1 cellular context compared by ENCODE assay signal in the genomic region with DNA sequence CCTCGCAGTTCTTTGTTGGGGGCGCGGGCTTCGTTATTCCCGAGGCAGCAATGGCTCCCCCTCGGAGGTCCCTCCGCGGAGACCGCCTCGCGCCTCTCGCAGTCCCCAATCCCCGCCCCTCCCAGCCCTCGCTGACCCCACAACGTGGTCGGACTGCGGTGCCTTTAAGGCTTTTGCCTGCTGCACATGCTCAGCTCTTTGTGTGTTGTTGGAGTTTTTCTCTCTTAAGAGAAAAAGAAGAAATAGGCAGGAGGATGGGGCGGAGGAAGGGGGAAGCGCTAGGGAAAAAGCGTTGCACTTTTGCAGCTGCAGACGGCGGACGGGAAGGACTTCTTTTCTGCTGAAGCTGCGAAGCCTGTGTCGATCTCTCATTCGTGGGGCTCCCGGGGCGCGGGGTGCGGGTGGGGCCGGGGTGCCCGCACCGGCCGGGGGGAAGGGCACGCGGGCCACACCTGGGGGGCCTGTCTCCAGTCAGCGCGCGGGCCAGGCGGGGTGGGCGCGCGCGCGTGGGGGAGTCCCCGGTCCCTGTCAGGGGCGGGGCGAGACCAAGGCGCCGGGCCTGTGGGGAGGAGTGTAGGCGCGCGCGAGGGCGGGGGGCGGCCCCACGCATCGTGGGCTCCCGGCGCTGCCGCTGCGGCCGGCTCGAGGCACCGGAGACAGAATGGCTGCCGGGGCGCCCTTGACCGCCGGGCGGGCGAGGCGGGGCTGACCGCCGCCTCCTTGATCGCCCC.
A peak's percentile ranks its signal among the peaks of the same experiment; 100 is the strongest.
TF ChIP-seq lines count a peak whose summit lies in the region.

No MANE protein-coding gene starts in this region.

TF ChIP-seq in HEK293, 187 proteins besides CTCF, POLR2A, EP300 and RAD21 (continued from another document):
- TF ChIP-seq ZNF660 (tag by site-specific recombination; IDR thresholded peaks at IDR 0.05) (0 out of 2 replicates have a peak, but pooled peaks have one; percentile 22), GLIS1 (tag by site-specific recombination; IDR thresholded peaks at IDR 0.05) (peak; percentile 81), ZNF133 (tag by site-specific recombination; IDR thresholded peaks at IDR 0.05) (no peak)
